In genomic region chr18:55588001-55588875, GRCh38 we compare ENCODE assay signal across 8 cellular contexts. TPM values are rescaled to one million over a fixed set of nuclear protein-coding genes. Genes with fewer than 3 reads are reported as not detected.
DNase-seq lines count a peak whose midpoint lies in the region; ATAC-seq and TF ChIP-seq lines count a peak whose summit lies in the region.

TSS of gene TCF4 (minus strand) at chr18:55588192. CDS start at chr18:55587116, 1,076 bp downstream.

- 2% methylated on average over 14 of the region's 67 CpGs for WGBS in mammary epithelial cell (ENCODE audit: low coverage, missing lambda C conversion rate)
- WGBS in psoas muscle, 3 donors: 0 to 1% (median 0%) methylated on average over 28 to 67 of the region's 67 CpGs

- BruUV-seq in mammary epithelial cell (replicated peaks; lab: Mats Ljungman, UMichigan): no TSS peak

- no peaks in the 10 kb centered on the region for H4K20me1 ChIP-seq in mammary epithelial cell (ENCODE audit: insufficient read depth, low read length)

- H3K27me3 ChIP-seq in mammary epithelial cell (ENCODE audit: insufficient read depth, low read length) (no peaks in the 10 kb centered on the region), psoas muscle (ENCODE audit: insufficient read depth in 3 of 3, low read length in 2 of 3) (no peaks in the 10 kb centered on the region)

- H3K4me3 ChIP-seq in Jurkat, Clone E6-1 (ENCODE audit: low read length): peak within 1 kb of the TSS; percentile 61
- H3K4me3 ChIP-seq in mammary epithelial cell (replicated peaks in 1 of 3; ENCODE audit: insufficient read depth in 1 of 3, low read depth in 2 of 3, low read length in 3 of 3) (peak within 1 kb of the TSS; percentile 56 to 82 (median 65)), psoas muscle (peak within 1 kb of the TSS; percentile 84)

- peak within 1 kb of the TSS; percentile 91 for H3K27ac ChIP-seq in RWPE1
- H3K27ac ChIP-seq in mammary epithelial cell (ENCODE audit: insufficient read depth, low read depth, low read length): peak within 1 kb of the TSS; percentile 52
- peak within 1 kb of the TSS; percentile 86 for H3K27ac ChIP-seq in psoas muscle

- POLR2A ChIA-PET in RWPE1 (lab: Yijun Ruan, JAX; ENCODE audit: low non-redundant PET): interaction anchor here (0.7 kb wide), 1 partner anchor 33 kb away, joined by 3 read pairs; no protein-coding TSS in a partner anchor

- CTCF ChIA-PET in RWPE1 (lab: Yijun Ruan, JAX): interaction anchor here (0.5 kb wide), 1 partner anchor 988 kb away, joined by 4 read pairs; no protein-coding TSS in a partner anchor
- CTCF ChIA-PET in mammary epithelial cell (lab: Charles Lee; ENCODE audit: low non-redundant PET): no interaction called here

- H3K9me3 ChIP-seq in mammary epithelial cell (replicated peaks; ENCODE audit: insufficient read depth, low read length): no peaks in the 10 kb centered on the region
- H3K9me3 ChIP-seq in psoas muscle: no peaks in the 10 kb centered on the region

- DNase-seq in Daoy (ENCODE audit: low read depth): peak; percentile 67
- peak; percentile 22 for DNase-seq in Jurkat, Clone E6-1 (ENCODE audit: low read depth, low spot score)
- DNase-seq in RWPE1 (ENCODE audit: low spot score): peak; percentile 30
- peak; percentile 35 for DNase-seq in mammary epithelial cell
- peak; percentile 47 for DNase-seq in iPS DF 19.7 (ENCODE audit: low read depth, low spot score)
- DNase-seq in psoas muscle: peak; percentile 66 to 81
- no peak for DNase-seq in GM19238 (ENCODE audit: insufficient read length, low spot score)
- no peak for DNase-seq in LoVo (ENCODE audit: low spot score)

- ATAC-seq in psoas muscle: peak in 3 of 4 donors; percentile 30 to 57 (median 41)

- no peak for TF ChIP-seq CTCF in RWPE1 (conservative IDR thresholded peaks at IDR 0.05; ENCODE audit: low read depth)
- no peak for TF ChIP-seq CTCF in mammary epithelial cell (conservative IDR thresholded peaks at IDR 0.05 in 1 of 2, IDR thresholded peaks at IDR 0.05 in 1 of 2; ENCODE audit: extremely low read depth in 1 of 2, insufficient read depth in 1 of 2, low read depth in 1 of 2, low read length in 2 of 2)
- no peak for TF ChIP-seq CTCF in psoas muscle (IDR thresholded peaks at IDR 0.05)

- H3K9ac ChIP-seq in mammary epithelial cell (ENCODE audit: insufficient read depth, low read length): peak within 1 kb of the TSS; percentile 72

- intact Hi-C loops in mammary epithelial cell (cut with micrococcal nuclease): loop anchor here (2.0 to 10.0 kb wide), 6 partner anchors 165 to 353 kb away; no protein-coding TSS in a partner anchor
- intact Hi-C loops in psoas muscle (cut with DNase I): loop anchor here (5.0 to 10.0 kb wide), 7 partner anchors 111 to 987 kb away; no protein-coding TSS in a partner anchor

- H3K4me1 ChIP-seq in mammary epithelial cell (ENCODE audit: insufficient read depth, low read length) (peaks cover 10% of the 10 kb centered on the region), psoas muscle (peaks cover 24% of the 10 kb centered on the region)

- H2AFZ ChIP-seq in mammary epithelial cell (ENCODE audit: low read depth, low read length): peak within 1 kb of the TSS; percentile 94

- in situ Hi-C loops in mammary epithelial cell (cut with MboI; ENCODE audit: low sequenced_read_pairs in 2 of 2): no loop called here

- dilution Hi-C loops in mammary epithelial cell (cut with HindIII; ENCODE audit: low sequenced_read_pairs): no loop called here

- H3K79me2 ChIP-seq in mammary epithelial cell (ENCODE audit: insufficient read depth, low read length): peaks cover 3% of the 10 kb centered on the region

- H3K36me3 ChIP-seq in mammary epithelial cell (ENCODE audit: insufficient read depth, low read length) (no peaks in the 10 kb centered on the region), psoas muscle (ENCODE audit: insufficient read depth in 1 of 2, low read depth in 1 of 2) (no peaks in the 10 kb centered on the region)

- H3K4me2 ChIP-seq in mammary epithelial cell (ENCODE audit: insufficient read depth, low read depth, low read length): peak within 1 kb of the TSS; percentile 95

RNA-seq across cellular contexts. Expression of gene TCF4, which starts in this region (rescaled TPM):
- total RNA-seq in Daoy (2014; rRNA removed; shearing (Covaris generic)): 11.0 and 24.1 TPM in 2 replicates
- polyA plus RNA-seq in Jurkat, Clone E6-1 (2012; ENCODE audit: insufficient read depth, insufficient read length): 3.5 TPM
- total RNA-seq in mammary epithelial cell: 10 to 100 TPM; 18.0 to 46.7 TPM
- polyA plus RNA-seq in mammary epithelial cell: 13.8 TPM
- polyA minus RNA-seq in mammary epithelial cell: 19.1 TPM
- 10 to 100 TPM; 36.8 to 68.9 (median 55.1) TPM for total RNA-seq in psoas muscle
- 10 to 100 TPM in 1 of 3 donors, 1 to 10 TPM in 2; 8.6 to 23.9 (median 8.9) TPM for polyA plus RNA-seq in psoas muscle

Comparison
In these comparisons a context has a peak if more than half of its experiments do, and no peak if none do; other contexts are left out.
1. DNase-seq: peak in Daoy (single experiment), Jurkat, Clone E6-1 (single experiment), RWPE1 (single experiment), mammary epithelial cell (single experiment), iPS DF 19.7 (single experiment) and psoas muscle (2 of 2); none in GM19238 (single experiment) and LoVo (single experiment).
2. Peak in every context shown above with its lines, with median percentiles within 50 percentile points of each other: H3K4me3 ChIP-seq and H3K27ac ChIP-seq.